1 cellular context compared by ENCODE assay signal in the genomic region with DNA sequence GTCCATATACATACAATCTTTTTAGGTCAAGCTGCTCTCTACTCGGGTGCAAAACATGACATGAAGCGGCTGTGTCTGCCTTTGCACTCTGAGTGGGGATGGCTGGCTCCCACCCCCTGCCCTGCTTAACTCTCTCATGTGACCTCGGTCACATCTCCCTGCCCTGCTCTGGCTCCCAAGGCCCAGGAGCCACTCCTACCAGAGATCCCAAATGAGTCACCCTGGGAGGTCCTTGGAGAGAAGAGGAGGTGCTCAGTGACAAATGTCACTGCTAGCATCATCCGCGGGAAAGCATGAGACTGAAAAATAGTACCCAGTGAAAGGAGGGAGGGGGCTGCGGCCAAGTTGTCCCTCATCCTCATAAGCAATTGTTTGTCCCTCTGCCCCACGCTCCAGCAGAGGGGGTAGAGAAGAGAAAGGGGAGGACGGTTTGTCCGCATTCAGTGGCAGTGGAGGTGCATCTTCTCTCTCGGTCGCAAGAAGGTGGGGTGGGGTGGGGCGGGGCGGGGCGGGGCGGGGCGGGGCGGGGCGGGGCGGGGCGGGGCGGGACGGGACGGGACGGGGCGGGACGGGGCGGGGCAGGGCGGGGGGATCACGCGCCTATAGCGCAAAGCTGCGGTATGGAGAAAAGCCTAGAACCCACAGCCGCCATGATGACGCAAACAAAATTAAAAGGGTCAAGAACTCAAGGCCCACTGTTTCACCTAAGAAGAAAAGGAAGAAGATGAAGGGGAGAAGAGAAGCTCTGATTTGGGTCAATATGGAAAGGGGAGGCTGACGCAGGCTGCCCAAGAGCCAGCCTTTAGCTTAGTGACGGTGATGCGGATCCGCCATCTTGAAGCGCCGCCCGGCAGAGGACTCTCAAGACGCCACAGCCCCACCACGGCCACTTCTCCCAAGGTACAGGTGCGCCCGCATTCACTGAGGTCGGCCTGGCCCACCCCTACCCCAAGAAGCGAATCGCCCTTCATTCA.
TF ChIP-seq lines count a peak whose summit lies in the region.

No MANE protein-coding gene starts in this region.

TF ChIP-seq in K562, 482 proteins besides CTCF, POLR2A, EP300 and RAD21 (continued from another document and continues in another):
- TF ChIP-seq, protein P1, sequence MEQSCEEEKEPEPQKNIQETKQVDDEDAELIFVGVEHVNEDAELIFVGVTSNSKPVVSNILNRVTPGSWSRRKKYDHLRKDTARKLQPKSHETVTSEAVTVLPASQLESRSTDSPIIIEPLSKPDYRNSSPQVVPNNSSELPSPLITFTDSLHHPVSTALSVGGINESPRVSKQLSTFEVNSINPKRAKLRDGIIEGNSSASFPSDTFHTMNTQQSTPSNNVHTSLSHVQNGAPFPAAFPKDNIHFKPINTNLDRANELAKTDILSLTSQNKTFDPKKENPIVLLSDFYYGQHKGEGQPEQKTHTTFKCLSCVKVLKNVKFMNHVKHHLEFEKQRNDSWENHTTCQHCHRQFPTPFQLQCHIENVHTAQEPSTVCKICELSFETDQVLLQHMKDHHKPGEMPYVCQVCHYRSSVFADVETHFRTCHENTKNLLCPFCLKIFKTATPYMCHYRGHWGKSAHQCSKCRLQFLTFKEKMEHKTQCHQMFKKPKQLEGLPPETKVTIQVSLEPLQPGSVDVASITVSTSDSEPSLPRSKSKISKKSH (CRISPR knock-in tag; IDR thresholded peaks at IDR 0.05): no peak
- TF ChIP-seq ESRRA (IDR thresholded peaks at IDR 0.05; ENCODE audit: borderline replicate concordance, low read depth): no peak
- no peak for TF ChIP-seq RNF2 (IDR thresholded peaks at IDR 0.05)
- TF ChIP-seq, protein P2, sequence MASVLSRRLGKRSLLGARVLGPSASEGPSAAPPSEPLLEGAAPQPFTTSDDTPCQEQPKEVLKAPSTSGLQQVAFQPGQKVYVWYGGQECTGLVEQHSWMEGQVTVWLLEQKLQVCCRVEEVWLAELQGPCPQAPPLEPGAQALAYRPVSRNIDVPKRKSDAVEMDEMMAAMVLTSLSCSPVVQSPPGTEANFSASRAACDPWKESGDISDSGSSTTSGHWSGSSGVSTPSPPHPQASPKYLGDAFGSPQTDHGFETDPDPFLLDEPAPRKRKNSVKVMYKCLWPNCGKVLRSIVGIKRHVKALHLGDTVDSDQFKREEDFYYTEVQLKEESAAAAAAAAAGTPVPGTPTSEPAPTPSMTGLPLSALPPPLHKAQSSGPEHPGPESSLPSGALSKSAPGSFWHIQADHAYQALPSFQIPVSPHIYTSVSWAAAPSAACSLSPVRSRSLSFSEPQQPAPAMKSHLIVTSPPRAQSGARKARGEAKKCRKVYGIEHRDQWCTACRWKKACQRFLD (CRISPR knock-in tag; IDR thresholded peaks at IDR 0.05): peak; percentile 62; the same call in 1 of the 2 replicates
- peak; percentile 88 for TF ChIP-seq ELF4 (CRISPR knock-in tag; IDR thresholded peaks at IDR 0.05)
- TF ChIP-seq MAZ (CRISPR knock-in tag; conservative IDR thresholded peaks at IDR 0.05 in 1 of 2, IDR thresholded peaks at IDR 0.05 in 1 of 2): peak; percentile 43 to 66; a peak in 3 of 4 replicates
- 0 out of 2 replicates have a peak, but pooled peaks have one; percentile 15 for TF ChIP-seq CEBPB (tag; IDR thresholded peaks at IDR 0.05)
- TF ChIP-seq, protein P3, sequence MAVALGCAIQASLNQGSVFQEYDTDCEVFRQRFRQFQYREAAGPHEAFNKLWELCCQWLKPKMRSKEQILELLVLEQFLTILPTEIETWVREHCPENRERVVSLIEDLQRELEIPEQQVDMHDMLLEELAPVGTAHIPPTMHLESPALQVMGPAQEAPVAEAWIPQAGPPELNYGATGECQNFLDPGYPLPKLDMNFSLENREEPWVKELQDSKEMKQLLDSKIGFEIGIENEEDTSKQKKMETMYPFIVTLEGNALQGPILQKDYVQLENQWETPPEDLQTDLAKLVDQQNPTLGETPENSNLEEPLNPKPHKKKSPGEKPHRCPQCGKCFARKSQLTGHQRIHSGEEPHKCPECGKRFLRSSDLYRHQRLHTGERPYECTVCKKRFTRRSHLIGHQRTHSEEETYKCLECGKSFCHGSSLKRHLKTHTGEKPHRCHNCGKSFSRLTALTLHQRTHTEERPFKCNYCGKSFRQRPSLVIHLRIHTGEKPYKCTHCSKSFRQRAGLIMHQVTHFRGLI (CRISPR knock-in tag; IDR thresholded peaks at IDR 0.05): peak; percentile 71; the same call in 1 of the 2 replicates
- TF ChIP-seq ZNF444 (CRISPR knock-in tag; IDR thresholded peaks at IDR 0.05): no peak
- peak; percentile 31; the same call in 1 of the 2 replicates for TF ChIP-seq ARID1B (IDR thresholded peaks at IDR 0.05)
- TF ChIP-seq MXI1 (IDR thresholded peaks at IDR 0.05; ENCODE audit: low read depth, low read length): no peak
- TF ChIP-seq, protein P4, sequence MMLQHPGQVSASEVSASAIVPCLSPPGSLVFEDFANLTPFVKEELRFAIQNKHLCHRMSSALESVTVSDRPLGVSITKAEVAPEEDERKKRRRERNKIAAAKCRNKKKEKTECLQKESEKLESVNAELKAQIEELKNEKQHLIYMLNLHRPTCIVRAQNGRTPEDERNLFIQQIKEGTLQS (IDR thresholded peaks at IDR 0.05): peak; percentile 92
- TF ChIP-seq, protein P4 (CRISPR knock-in tag; conservative IDR thresholded peaks at IDR 0.05): no peak; the same call in 1 of the 2 replicates
- TF ChIP-seq, protein P5, sequence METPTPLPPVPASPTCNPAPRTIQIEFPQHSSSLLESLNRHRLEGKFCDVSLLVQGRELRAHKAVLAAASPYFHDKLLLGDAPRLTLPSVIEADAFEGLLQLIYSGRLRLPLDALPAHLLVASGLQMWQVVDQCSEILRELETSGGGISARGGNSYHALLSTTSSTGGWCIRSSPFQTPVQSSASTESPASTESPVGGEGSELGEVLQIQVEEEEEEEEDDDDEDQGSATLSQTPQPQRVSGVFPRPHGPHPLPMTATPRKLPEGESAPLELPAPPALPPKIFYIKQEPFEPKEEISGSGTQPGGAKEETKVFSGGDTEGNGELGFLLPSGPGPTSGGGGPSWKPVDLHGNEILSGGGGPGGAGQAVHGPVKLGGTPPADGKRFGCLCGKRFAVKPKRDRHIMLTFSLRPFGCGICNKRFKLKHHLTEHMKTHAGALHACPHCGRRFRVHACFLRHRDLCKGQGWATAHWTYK (CRISPR knock-in tag; IDR thresholded peaks at IDR 0.05): peak; percentile 92
- no peak for TF ChIP-seq ZNF174 (CRISPR knock-in tag; IDR thresholded peaks at IDR 0.05)
- no peak for TF ChIP-seq ZNF408 (CRISPR knock-in tag; IDR thresholded peaks at IDR 0.05; ENCODE audit: low read depth)
- TF ChIP-seq, protein P6, sequence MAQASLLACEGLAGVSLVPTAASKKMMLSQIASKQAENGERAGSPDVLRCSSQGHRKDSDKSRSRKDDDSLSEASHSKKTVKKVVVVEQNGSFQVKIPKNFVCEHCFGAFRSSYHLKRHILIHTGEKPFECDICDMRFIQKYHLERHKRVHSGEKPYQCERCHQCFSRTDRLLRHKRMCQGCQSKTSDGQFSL (CRISPR knock-in tag; IDR thresholded peaks at IDR 0.05): no peak
- TF ChIP-seq, protein P6 (tag; IDR thresholded peaks at IDR 0.05): peak in 1 of 2 experiments; percentile 60; a peak in 1 of 4 replicates
- TF ChIP-seq ZNF140 (CRISPR knock-in tag; IDR thresholded peaks at IDR 0.05): 0 out of 2 replicates have a peak, but pooled peaks have one; percentile 14
- TF ChIP-seq ZNF707 (CRISPR knock-in tag; conservative IDR thresholded peaks at IDR 0.05): 0 out of 2 replicates have a peak, but pooled peaks have one; percentile 54
- TF ChIP-seq, protein P7, sequence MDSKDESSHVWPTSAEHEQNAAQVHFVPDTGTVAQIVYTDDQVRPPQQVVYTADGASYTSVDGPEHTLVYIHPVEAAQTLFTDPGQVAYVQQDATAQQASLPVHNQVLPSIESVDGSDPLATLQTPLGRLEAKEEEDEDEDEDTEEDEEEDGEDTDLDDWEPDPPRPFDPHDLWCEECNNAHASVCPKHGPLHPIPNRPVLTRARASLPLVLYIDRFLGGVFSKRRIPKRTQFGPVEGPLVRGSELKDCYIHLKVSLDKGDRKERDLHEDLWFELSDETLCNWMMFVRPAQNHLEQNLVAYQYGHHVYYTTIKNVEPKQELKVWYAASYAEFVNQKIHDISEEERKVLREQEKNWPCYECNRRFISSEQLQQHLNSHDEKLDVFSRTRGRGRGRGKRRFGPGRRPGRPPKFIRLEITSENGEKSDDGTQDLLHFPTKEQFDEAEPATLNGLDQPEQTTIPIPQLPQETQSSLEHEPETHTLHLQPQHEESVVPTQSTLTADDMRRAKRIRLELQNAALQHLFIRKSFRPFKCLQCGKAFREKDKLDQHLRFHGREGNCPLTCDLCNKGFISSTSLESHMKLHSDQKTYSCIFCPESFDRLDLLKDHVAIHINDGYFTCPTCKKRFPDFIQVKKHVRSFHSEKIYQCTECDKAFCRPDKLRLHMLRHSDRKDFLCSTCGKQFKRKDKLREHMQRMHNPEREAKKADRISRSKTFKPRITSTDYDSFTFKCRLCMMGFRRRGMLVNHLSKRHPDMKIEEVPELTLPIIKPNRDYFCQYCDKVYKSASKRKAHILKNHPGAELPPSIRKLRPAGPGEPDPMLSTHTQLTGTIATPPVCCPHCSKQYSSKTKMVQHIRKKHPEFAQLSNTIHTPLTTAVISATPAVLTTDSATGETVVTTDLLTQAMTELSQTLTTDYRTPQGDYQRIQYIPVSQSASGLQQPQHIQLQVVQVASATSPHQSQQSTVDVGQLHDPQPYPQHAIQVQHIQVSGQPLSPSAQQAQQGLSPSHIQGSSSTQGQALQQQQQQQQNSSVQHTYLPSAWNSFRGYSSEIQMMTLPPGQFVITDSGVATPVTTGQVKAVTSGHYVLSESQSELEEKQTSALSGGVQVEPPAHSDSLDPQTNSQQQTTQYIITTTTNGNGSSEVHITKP (IDR thresholded peaks at IDR 0.05; ENCODE audit: partially characterized antibody): peak; percentile 83
- TF ChIP-seq, protein P8, sequence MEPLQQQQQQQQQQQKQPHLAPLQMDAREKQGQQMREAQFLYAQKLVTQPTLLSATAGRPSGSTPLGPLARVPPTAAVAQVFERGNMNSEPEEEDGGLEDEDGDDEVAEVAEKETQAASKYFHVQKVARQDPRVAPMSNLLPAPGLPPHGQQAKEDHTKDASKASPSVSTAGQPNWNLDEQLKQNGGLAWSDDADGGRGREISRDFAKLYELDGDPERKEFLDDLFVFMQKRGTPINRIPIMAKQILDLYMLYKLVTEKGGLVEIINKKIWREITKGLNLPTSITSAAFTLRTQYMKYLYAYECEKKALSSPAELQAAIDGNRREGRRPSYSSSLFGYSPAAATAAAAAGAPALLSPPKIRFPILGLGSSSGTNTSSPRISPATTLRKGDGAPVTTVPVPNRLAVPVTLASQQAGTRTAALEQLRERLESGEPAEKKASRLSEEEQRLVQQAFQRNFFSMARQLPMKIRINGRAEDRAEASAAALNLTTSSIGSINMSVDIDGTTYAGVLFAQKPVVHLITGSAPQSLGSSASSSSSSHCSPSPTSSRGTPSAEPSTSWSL (CRISPR knock-in tag; IDR thresholded peaks at IDR 0.05; ENCODE audit: borderline replicate concordance): 0 out of 2 replicates have a peak, but pooled peaks have one; percentile 55
- peak; percentile 27; the same call in 1 of the 2 replicates for TF ChIP-seq EHMT2 (IDR thresholded peaks at IDR 0.05)
- 0 out of 2 replicates have a peak, but pooled peaks have one; percentile 13 for TF ChIP-seq DIDO1 (tag; IDR thresholded peaks at IDR 0.05; ENCODE audit: low read depth)
- 0 out of 2 replicates have a peak, but pooled peaks have one; percentile 37 for TF ChIP-seq ATF7 (IDR thresholded peaks at IDR 0.05)
- TF ChIP-seq, protein P9, sequence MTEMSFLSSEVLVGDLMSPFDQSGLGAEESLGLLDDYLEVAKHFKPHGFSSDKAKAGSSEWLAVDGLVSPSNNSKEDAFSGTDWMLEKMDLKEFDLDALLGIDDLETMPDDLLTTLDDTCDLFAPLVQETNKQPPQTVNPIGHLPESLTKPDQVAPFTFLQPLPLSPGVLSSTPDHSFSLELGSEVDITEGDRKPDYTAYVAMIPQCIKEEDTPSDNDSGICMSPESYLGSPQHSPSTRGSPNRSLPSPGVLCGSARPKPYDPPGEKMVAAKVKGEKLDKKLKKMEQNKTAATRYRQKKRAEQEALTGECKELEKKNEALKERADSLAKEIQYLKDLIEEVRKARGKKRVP (CRISPR knock-in tag; IDR thresholded peaks at IDR 0.05): peak; percentile 77
- peak; percentile 50; the same call in 1 of the 2 replicates for TF ChIP-seq ZNF316 (IDR thresholded peaks at IDR 0.05)
- TF ChIP-seq, protein P10, sequence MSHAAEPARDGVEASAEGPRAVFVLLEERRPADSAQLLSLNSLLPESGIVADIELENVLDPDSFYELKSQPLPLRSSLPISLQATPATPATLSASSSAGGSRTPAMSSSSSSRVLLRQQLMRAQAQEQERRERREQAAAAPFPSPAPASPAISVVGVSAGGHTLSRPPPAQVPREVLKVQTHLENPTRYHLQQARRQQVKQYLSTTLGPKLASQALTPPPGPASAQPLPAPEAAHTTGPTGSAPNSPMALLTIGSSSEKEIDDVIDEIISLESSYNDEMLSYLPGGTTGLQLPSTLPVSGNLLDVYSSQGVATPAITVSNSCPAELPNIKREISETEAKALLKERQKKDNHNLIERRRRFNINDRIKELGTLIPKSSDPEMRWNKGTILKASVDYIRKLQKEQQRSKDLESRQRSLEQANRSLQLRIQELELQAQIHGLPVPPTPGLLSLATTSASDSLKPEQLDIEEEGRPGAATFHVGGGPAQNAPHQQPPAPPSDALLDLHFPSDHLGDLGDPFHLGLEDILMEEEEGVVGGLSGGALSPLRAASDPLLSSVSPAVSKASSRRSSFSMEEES (CRISPR knock-in tag; IDR thresholded peaks at IDR 0.05): peak; percentile 12; the same call in 1 of the 2 replicates
- peak; percentile 36; the same call in 1 of the 2 replicates for TF ChIP-seq TAF7 (tag; IDR thresholded peaks at IDR 0.05)
- TF ChIP-seq, protein P11, sequence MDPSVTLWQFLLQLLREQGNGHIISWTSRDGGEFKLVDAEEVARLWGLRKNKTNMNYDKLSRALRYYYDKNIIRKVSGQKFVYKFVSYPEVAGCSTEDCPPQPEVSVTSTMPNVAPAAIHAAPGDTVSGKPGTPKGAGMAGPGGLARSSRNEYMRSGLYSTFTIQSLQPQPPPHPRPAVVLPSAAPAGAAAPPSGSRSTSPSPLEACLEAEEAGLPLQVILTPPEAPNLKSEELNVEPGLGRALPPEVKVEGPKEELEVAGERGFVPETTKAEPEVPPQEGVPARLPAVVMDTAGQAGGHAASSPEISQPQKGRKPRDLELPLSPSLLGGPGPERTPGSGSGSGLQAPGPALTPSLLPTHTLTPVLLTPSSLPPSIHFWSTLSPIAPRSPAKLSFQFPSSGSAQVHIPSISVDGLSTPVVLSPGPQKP (CRISPR knock-in tag; IDR thresholded peaks at IDR 0.05): no peak
- TF ChIP-seq YY1 (IDR thresholded peaks at IDR 0.05; ENCODE audit: borderline replicate concordance in 1 of 3, control insufficient read depth in 1 of 3, extremely low read depth in 1 of 3, insufficient read depth in 3 of 3, insufficient read length in 1 of 3, insufficient replicate concordance in 2 of 3, low read depth in 1 of 3, low read length in 2 of 3): peak; percentile 14 to 72 (median 49)
- TF ChIP-seq, protein P12, sequence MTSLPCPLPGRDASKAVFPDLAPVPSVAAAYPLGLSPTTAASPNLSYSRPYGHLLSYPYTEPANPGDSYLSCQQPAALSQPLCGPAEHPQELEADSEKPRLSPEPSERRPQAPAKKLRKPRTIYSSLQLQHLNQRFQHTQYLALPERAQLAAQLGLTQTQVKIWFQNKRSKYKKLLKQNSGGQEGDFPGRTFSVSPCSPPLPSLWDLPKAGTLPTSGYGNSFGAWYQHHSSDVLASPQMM (CRISPR knock-in tag; IDR thresholded peaks at IDR 0.05): no peak
- no peak for TF ChIP-seq TCF7 (IDR thresholded peaks at IDR 0.05; ENCODE audit: borderline replicate concordance)
- TF ChIP-seq CHCHD3 (CRISPR knock-in tag; IDR thresholded peaks at IDR 0.05): no peak
- no peak for TF ChIP-seq ZFPM2 (CRISPR knock-in tag; IDR thresholded peaks at IDR 0.05)
